17 cellular contexts compared by ENCODE assay signal in the genomic region with DNA sequence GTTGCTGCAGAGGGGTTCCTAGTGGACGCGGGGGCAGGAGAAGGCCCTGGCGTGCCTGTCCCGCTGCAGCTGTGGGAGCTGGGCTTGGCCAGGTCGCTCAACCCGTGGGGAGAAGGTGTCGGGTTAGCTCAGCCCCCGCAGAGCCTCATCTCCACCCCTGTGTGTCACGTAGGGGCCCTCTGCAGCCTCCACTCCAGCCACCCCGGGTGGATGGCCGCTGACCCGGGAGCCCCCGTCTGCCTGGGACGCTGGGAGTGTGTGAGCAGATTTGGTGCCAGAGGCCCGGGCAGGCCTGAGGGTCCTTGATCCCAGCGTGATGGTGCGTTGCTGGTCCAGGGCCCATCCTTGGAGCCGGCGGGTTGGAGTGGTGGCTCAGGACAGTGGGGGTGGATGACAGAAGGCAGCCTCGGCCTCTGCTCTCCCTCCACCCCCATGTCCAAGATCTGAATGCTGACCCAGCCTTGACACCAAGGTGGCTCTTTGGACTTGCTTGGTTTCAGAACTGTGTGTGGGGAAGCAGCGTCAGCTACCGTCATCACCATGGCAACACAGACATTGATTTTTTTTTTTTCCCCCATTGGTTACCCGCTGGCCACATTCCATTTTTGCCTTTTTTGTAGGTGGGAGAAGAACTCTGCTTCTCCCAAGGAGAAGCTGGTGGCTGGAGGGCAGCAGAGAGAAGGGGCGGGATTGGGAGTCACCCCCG.
"Had no signal": no experiment of that assay in that cellular context is flagged by ENCODE, and none has a peak within 500 bp of the region (broad histone marks: within the 10 kb centered on the region; RNA-seq: fewer than 3 reads in every experiment).

No MANE protein-coding gene starts in this region.

- H3K27ac ChIP-seq: esophagus muscularis mucosa, left ventricle myocardium inferior, testis had no signal

- H3K9me3 Mint-ChIP-seq: activated T-helper 17 cell treated with anti-CD3 and anti-CD28 coated beads, Interleukin-2, amount 50 U/mL, for 72 hours; natural killer cell treated with Interleukin-12 subunit alpha and Interleukin-12 subunit beta and Interleukin-15 and Interleukin-18, amount 100 ng/mL, for 72 hours; stimulated activated naive CD8-positive, alpha-beta T cell treated with anti-CD3 and anti-CD28 coated beads, Interleukin-15, Interleukin-2, amounts not matched to agents 100 ng/mL and 50 ng/mL, for 24 hours had no signal

- H3K4me1 Mint-ChIP-seq: activated T-helper 17 cell treated with anti-CD3 and anti-CD28 coated beads, Interleukin-2, amount 50 U/mL, for 72 hours had no signal

- H3K4me3 Mint-ChIP-seq: activated T-helper 17 cell treated with anti-CD3 and anti-CD28 coated beads, Interleukin-2, amount 50 U/mL, for 72 hours; natural killer cell treated with Interleukin-12 subunit alpha and Interleukin-12 subunit beta and Interleukin-15 and Interleukin-18, amount 100 ng/mL, for 72 hours; stimulated activated naive CD8-positive, alpha-beta T cell treated with anti-CD3 and anti-CD28 coated beads, Interleukin-15, Interleukin-2, amounts not matched to agents 100 ng/mL and 50 ng/mL, for 24 hours had no signal

- H3K4me3 ChIP-seq: esophagus muscularis mucosa, left ventricle myocardium inferior, testis had no signal

- DNase-seq: activated CD4-positive, alpha-beta T cell treated with anti-CD3 and anti-CD28 coated beads for 1 hour; activated CD4-positive, alpha-beta T cell treated with anti-CD3 and anti-CD28 coated beads, Interleukin-2, amount 50 U/mL, for 48 hours; activated naive CD4-positive, alpha-beta T cell treated with Interleukin-2 at 50 U/mL for 16 hours; caudate nucleus; kidney; left ventricle myocardium inferior; occipital lobe; T1000; testis had no signal

- ATAC-seq: activated T-helper 17 cell treated with anti-CD3 and anti-CD28 coated beads, Interleukin-2, amount 50 U/mL, for 72 hours; natural killer cell treated with Interleukin-12 subunit alpha and Interleukin-12 subunit beta and Interleukin-15 and Interleukin-18, amount 100 ng/mL, for 72 hours; sciatic nerve had no signal

- H3K27me3 Mint-ChIP-seq: activated T-helper 17 cell treated with anti-CD3 and anti-CD28 coated beads, Interleukin-2, amount 50 U/mL, for 72 hours; natural killer cell treated with Interleukin-12 subunit alpha and Interleukin-12 subunit beta and Interleukin-15 and Interleukin-18, amount 100 ng/mL, for 72 hours; progenitor cell of endocrine pancreas; stimulated activated naive CD8-positive, alpha-beta T cell treated with anti-CD3 and anti-CD28 coated beads, Interleukin-15, Interleukin-2, amounts not matched to agents 100 ng/mL and 50 ng/mL, for 24 hours had no signal

- H3K27me3 ChIP-seq: esophagus muscularis mucosa, testis had no signal

- FAIRE-seq: colon, endometrium, kidney had no signal

- H3K27ac Mint-ChIP-seq: activated T-helper 17 cell treated with anti-CD3 and anti-CD28 coated beads, Interleukin-2, amount 50 U/mL, for 72 hours; natural killer cell treated with Interleukin-12 subunit alpha and Interleukin-12 subunit beta and Interleukin-15 and Interleukin-18, amount 100 ng/mL, for 72 hours; progenitor cell of endocrine pancreas; stimulated activated naive CD8-positive, alpha-beta T cell treated with anti-CD3 and anti-CD28 coated beads, Interleukin-15, Interleukin-2, amounts not matched to agents 100 ng/mL and 50 ng/mL, for 24 hours had no signal

- H3K36me3 Mint-ChIP-seq: natural killer cell treated with Interleukin-12 subunit alpha and Interleukin-12 subunit beta and Interleukin-15 and Interleukin-18, amount 100 ng/mL, for 72 hours had no signal

- H3K9me3 ChIP-seq: esophagus muscularis mucosa, left ventricle myocardium inferior, testis had no signal
